ENCODE assay signal across 14 cellular contexts in the genomic region with DNA sequence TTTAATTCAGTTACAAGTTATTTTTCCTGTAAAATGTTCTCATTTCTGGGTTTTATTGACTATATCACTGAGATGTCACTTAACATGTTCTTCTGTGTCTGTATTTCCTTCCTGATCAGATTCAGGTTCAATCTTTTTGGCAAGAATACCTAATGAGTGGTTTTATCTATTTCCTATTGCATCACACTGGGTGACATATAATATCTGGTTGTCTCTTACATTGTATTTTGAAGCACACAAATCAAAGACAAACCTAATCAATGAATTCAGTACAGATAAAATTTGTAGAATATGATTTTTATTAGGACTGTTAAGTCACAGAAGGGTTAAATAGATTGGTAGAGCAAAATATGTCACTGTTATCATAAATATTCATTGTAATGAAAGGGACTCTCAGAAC.
"Had no signal": no experiment of that assay in that cellular context is flagged by ENCODE, and none has a peak within 500 bp of the region (broad histone marks: within the 10 kb centered on the region; RNA-seq: fewer than 3 reads in every experiment).

No MANE protein-coding gene starts in this region.

- DNase-seq: activated CD4-positive, alpha-beta T cell treated with anti-CD3 and anti-CD28 coated beads for 48 hours; activated effector memory CD4-positive, alpha-beta T cell treated with Interleukin-2 at 50 U/mL for 16 hours; activated naive CD4-positive, alpha-beta T cell treated with anti-CD3 and anti-CD28 coated beads, Interleukin-2, amount 50 U/mL, for 16 hours; amniotic stem cell; caudate nucleus; colonic mucosa; left colon; stimulated activated CD4-positive, alpha-beta T cell treated with anti-CD3 and anti-CD28 coated beads, Interleukin-12 subunit alpha, Interleukin-12 subunit beta, amount 100 ng/mL, for 4 hours; stimulated activated CD4-positive, alpha-beta T cell treated with anti-CD3 and anti-CD28 coated beads, Interleukin-2, amount 100 ng/mL, for 24 hours; T-helper 1 cell; T1000 had no signal

- H3K27ac Mint-ChIP-seq: stimulated activated effector memory CD8-positive, alpha-beta T cell treated with anti-CD3 and anti-CD28 coated beads, Interleukin-12 subunit alpha, Interleukin-12 subunit beta, amount 100 ng/mL, for 72 hours had no signal

- H3K9me3 Mint-ChIP-seq: mesothelial cell of epicardium; stimulated activated effector memory CD8-positive, alpha-beta T cell treated with anti-CD3 and anti-CD28 coated beads, Interleukin-12 subunit alpha, Interleukin-12 subunit beta, amount 100 ng/mL, for 72 hours had no signal

- H3K4me3 Mint-ChIP-seq: mesothelial cell of epicardium; stimulated activated effector memory CD8-positive, alpha-beta T cell treated with anti-CD3 and anti-CD28 coated beads, Interleukin-12 subunit alpha, Interleukin-12 subunit beta, amount 100 ng/mL, for 72 hours had no signal

- ATAC-seq: esophagus mucosa; left colon; stimulated activated effector memory CD8-positive, alpha-beta T cell treated with anti-CD3 and anti-CD28 coated beads, Interleukin-12 subunit alpha, Interleukin-12 subunit beta, amount 100 ng/mL, for 72 hours had no signal
